Comparison of ENCODE assay signal across 15 cellular contexts in the genomic region with DNA sequence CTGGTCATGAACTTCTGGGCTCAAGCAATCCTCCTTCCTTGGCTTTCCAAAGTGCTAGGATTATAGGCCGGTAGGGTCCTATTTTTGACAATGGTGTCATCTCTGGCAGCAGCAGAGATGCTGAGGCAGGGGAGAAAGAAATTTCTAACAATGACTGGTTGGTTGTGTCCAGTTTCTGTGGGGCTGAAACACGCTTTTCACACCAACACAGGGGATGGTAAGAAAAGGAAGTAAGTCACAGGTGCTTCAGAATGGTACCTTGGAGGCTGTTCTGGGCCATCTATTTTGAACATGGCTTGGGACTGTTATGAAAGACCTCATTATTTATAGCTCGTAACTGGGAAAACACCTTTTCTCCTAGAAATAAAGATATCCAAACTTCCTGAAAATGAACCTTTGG.
A peak's percentile ranks its signal among the peaks of the same experiment; 100 is the strongest.
DNase-seq lines count a peak whose midpoint lies in the region; ATAC-seq and TF ChIP-seq lines count a peak whose summit lies in the region.
"Had no signal": no experiment of that assay in that cellular context is flagged by ENCODE, and none has a peak within 500 bp of the region (broad histone marks: within the 10 kb centered on the region; RNA-seq: fewer than 3 reads in every experiment).

No MANE protein-coding gene starts in this region.

- intact Hi-C loops in activated B cell treated with CpG ODN at 0.5 μM for 24 hours (cut with micrococcal nuclease) = no loop called here

- peak overlapping the region; percentile 15 for H3K27ac Mint-ChIP-seq in activated naive CD4-positive, alpha-beta T cell treated with anti-CD3 and anti-CD28 coated beads, Interleukin-2, amount 10 ng/mL, durations not matched to agents 7 days and 5 days
- peak overlapping the region; percentile 50 for H3K27ac Mint-ChIP-seq in activated B cell treated with CpG ODN at 0.5 μM for 24 hours
- peak overlapping the region; percentile 17 for H3K27ac Mint-ChIP-seq in activated naive CD8-positive, alpha-beta T cell treated with anti-CD3 and anti-CD28 coated beads, Interleukin-2, amount 10 ng/mL, durations not matched to agents 7 days and 5 days
- peak overlapping the region; percentile 86 for H3K27ac Mint-ChIP-seq in stimulated activated naive B cell treated with anti-CD40 and anti-IgM and Interleukin-4, amounts not matched to agents 10 μg/mL and 1 μg/mL and 100 μg/mL, for 72 hours

- ATAC-seq in activated B cell treated with CpG ODN at 0.5 μM for 24 hours (ENCODE audit: low read depth) = no peak
- no peak for ATAC-seq in activated naive CD8-positive, alpha-beta T cell treated with anti-CD3 and anti-CD28 coated beads, Interleukin-2, amount 10 ng/mL, durations not matched to agents 7 days and 5 days (ENCODE audit: low read depth)
- peak; percentile 25 to 39 for ATAC-seq in stimulated activated naive B cell treated with anti-CD40 and anti-IgM and Interleukin-4, amounts not matched to agents 10 μg/mL and 1 μg/mL and 100 μg/mL, for 72 hours (replicated peaks)

- no peaks in the 10 kb centered on the region for H3K27me3 Mint-ChIP-seq in activated naive CD4-positive, alpha-beta T cell treated with anti-CD3 and anti-CD28 coated beads, Interleukin-2, amount 10 ng/mL, durations not matched to agents 7 days and 5 days
- no peaks in the 10 kb centered on the region for H3K27me3 Mint-ChIP-seq in activated B cell treated with CpG ODN at 0.5 μM for 24 hours
- H3K27me3 Mint-ChIP-seq in activated naive CD8-positive, alpha-beta T cell treated with anti-CD3 and anti-CD28 coated beads, Interleukin-2, amount 10 ng/mL, durations not matched to agents 7 days and 5 days = no peaks in the 10 kb centered on the region
- no peaks in the 10 kb centered on the region for H3K27me3 Mint-ChIP-seq in stimulated activated naive B cell treated with anti-CD40 and anti-IgM and Interleukin-4, amounts not matched to agents 10 μg/mL and 1 μg/mL and 100 μg/mL, for 72 hours

- CTCF ChIA-PET in activated naive CD4-positive, alpha-beta T cell treated with anti-CD3 and anti-CD28 coated beads, Interleukin-2, amount 10 ng/mL, durations not matched to agents 7 days and 5 days (lab: Charles Lee) = interaction anchor here (0.7 to 2.4 kb wide), 5 partner anchors 10 to 320 kb away, joined by 3 to 12 read pairs (median 3); no protein-coding TSS in a partner anchor
- CTCF ChIA-PET in activated B cell treated with CpG ODN at 0.5 μM for 24 hours (lab: Charles Lee) = interaction anchor here (1.2 to 1.8 kb wide), 2 partner anchors 27 to 512 kb away, joined by 5 to 8 read pairs; no protein-coding TSS in a partner anchor

- peaks cover 57% of the 10 kb centered on the region for H3K36me3 Mint-ChIP-seq in activated naive CD4-positive, alpha-beta T cell treated with anti-CD3 and anti-CD28 coated beads, Interleukin-2, amount 10 ng/mL, durations not matched to agents 7 days and 5 days
- H3K36me3 Mint-ChIP-seq in activated B cell treated with CpG ODN at 0.5 μM for 24 hours (ENCODE audit: low read depth) = peaks cover 61% of the 10 kb centered on the region
- peaks cover 50% of the 10 kb centered on the region for H3K36me3 Mint-ChIP-seq in activated naive CD8-positive, alpha-beta T cell treated with anti-CD3 and anti-CD28 coated beads, Interleukin-2, amount 10 ng/mL, durations not matched to agents 7 days and 5 days
- peaks cover 45 to 65% of the 10 kb centered on the region in 2 donors for H3K36me3 Mint-ChIP-seq in stimulated activated naive B cell treated with anti-CD40 and anti-IgM and Interleukin-4, amounts not matched to agents 10 μg/mL and 1 μg/mL and 100 μg/mL, for 72 hours

- POLR2A ChIA-PET in activated B cell treated with CpG ODN at 0.5 μM for 24 hours (lab: Charles Lee) = no interaction called here
- POLR2A ChIA-PET in activated naive CD8-positive, alpha-beta T cell treated with anti-CD3 and anti-CD28 coated beads, Interleukin-2, amount 10 ng/mL, durations not matched to agents 7 days and 5 days (lab: Charles Lee) = interaction anchor here (0.6 kb wide), 1 partner anchor 32 kb away, joined by 3 read pairs; no protein-coding TSS in a partner anchor

- no peak overlapping the region for H3K4me3 Mint-ChIP-seq in activated naive CD4-positive, alpha-beta T cell treated with anti-CD3 and anti-CD28 coated beads, Interleukin-2, amount 10 ng/mL, durations not matched to agents 7 days and 5 days
- no peak overlapping the region for H3K4me3 Mint-ChIP-seq in activated B cell treated with CpG ODN at 0.5 μM for 24 hours
- H3K4me3 Mint-ChIP-seq in activated naive CD8-positive, alpha-beta T cell treated with anti-CD3 and anti-CD28 coated beads, Interleukin-2, amount 10 ng/mL, durations not matched to agents 7 days and 5 days = no peak overlapping the region
- H3K4me3 Mint-ChIP-seq in stimulated activated naive B cell treated with anti-CD40 and anti-IgM and Interleukin-4, amounts not matched to agents 10 μg/mL and 1 μg/mL and 100 μg/mL, for 72 hours = peak overlapping the region in 1 of 2 donors; percentile 14

- TF ChIP-seq CTCF in activated B cell treated with CpG ODN at 0.5 μM for 24 hours (IDR thresholded peaks at IDR 0.05) = no peak

- peaks cover 34% of the 10 kb centered on the region for H3K4me1 Mint-ChIP-seq in activated naive CD4-positive, alpha-beta T cell treated with anti-CD3 and anti-CD28 coated beads, Interleukin-2, amount 10 ng/mL, durations not matched to agents 7 days and 5 days
- H3K4me1 Mint-ChIP-seq in activated B cell treated with CpG ODN at 0.5 μM for 24 hours = peaks cover 15% of the 10 kb centered on the region
- H3K4me1 Mint-ChIP-seq in activated naive CD8-positive, alpha-beta T cell treated with anti-CD3 and anti-CD28 coated beads, Interleukin-2, amount 10 ng/mL, durations not matched to agents 7 days and 5 days = peaks cover 32% of the 10 kb centered on the region
- peaks cover 29 to 41% of the 10 kb centered on the region in 2 donors for H3K4me1 Mint-ChIP-seq in stimulated activated naive B cell treated with anti-CD40 and anti-IgM and Interleukin-4, amounts not matched to agents 10 μg/mL and 1 μg/mL and 100 μg/mL, for 72 hours

- H3K9me3 Mint-ChIP-seq in activated naive CD4-positive, alpha-beta T cell treated with anti-CD3 and anti-CD28 coated beads, Interleukin-2, amount 10 ng/mL, durations not matched to agents 7 days and 5 days = no peaks in the 10 kb centered on the region
- H3K9me3 Mint-ChIP-seq in activated B cell treated with CpG ODN at 0.5 μM for 24 hours = no peaks in the 10 kb centered on the region
- H3K9me3 Mint-ChIP-seq in activated naive CD8-positive, alpha-beta T cell treated with anti-CD3 and anti-CD28 coated beads, Interleukin-2, amount 10 ng/mL, durations not matched to agents 7 days and 5 days = no peaks in the 10 kb centered on the region
- H3K9me3 Mint-ChIP-seq in stimulated activated naive B cell treated with anti-CD40 and anti-IgM and Interleukin-4, amounts not matched to agents 10 μg/mL and 1 μg/mL and 100 μg/mL, for 72 hours = peaks cover 0 to 8% of the 10 kb centered on the region in 2 donors

- no peak for DNase-seq in activated naive CD4-positive, alpha-beta T cell treated with anti-CD3 and anti-CD28 coated beads, Interleukin-2, amount 10 ng/mL, durations not matched to agents 7 days and 5 days
- no peak for DNase-seq in activated naive CD4-positive, alpha-beta T cell treated with Interleukin-2 at 50 U/mL for 16 hours
- DNase-seq in activated B cell treated with CpG ODN at 0.5 μM for 24 hours (no peak), NCI-H128 (lab: John Stamatoyannopoulos, UW; ENCODE audit: unreplicated experiment) (no peak)
- DNase-seq in activated naive CD8-positive, alpha-beta T cell treated with anti-CD3 and anti-CD28 coated beads, Interleukin-2, amount 10 ng/mL, durations not matched to agents 7 days and 5 days = no peak
- DNase-seq in stimulated activated naive B cell treated with anti-CD40 and anti-IgM and Interleukin-4, amounts not matched to agents 10 μg/mL and 1 μg/mL and 100 μg/mL, for 72 hours = no peak
- no peak for DNase-seq in stimulated activated naive CD4-positive, alpha-beta T cell (lab: John Stamatoyannopoulos, UW)
- DNase-seq: ACHN, DMS79 treated with DMSO at 0.1 percent for 48 hours, KG1, NCI-H1105 treated with DMSO at 0.1 percent for 48 hours, NCI-H2227 treated with DMSO at 0.1 percent for 48 hours, NCI-H510A treated with DMSO at 0.1 percent for 48 hours, NCI-H774, SHP77 treated with DMSO at 0.1 percent for 48 hours had no signal

Comparison
In these comparisons a context has a peak if more than half of its experiments do, and no peak if none do; other contexts are left out.
1. H3K27ac Mint-ChIP-seq: peak in every context shown above with its lines; median percentile 86 in stimulated activated naive B cell treated with anti-CD40 and anti-IgM and Interleukin-4, amounts not matched to agents 10 μg/mL and 1 μg/mL and 100 μg/mL, for 72 hours; 50 in activated B cell treated with CpG ODN at 0.5 μM for 24 hours; 17 in activated naive CD8-positive, alpha-beta T cell treated with anti-CD3 and anti-CD28 coated beads, Interleukin-2, amount 10 ng/mL, durations not matched to agents 7 days and 5 days; 15 in activated naive CD4-positive, alpha-beta T cell treated with anti-CD3 and anti-CD28 coated beads, Interleukin-2, amount 10 ng/mL, durations not matched to agents 7 days and 5 days.
2. ATAC-seq: peak in stimulated activated naive B cell treated with anti-CD40 and anti-IgM and Interleukin-4, amounts not matched to agents 10 μg/mL and 1 μg/mL and 100 μg/mL, for 72 hours (2 of 2); none in activated B cell treated with CpG ODN at 0.5 μM for 24 hours (single experiment) and activated naive CD8-positive, alpha-beta T cell treated with anti-CD3 and anti-CD28 coated beads, Interleukin-2, amount 10 ng/mL, durations not matched to agents 7 days and 5 days (single experiment).